Comparison of ENCODE assay signal across 26 cellular contexts in genomic region chr13:64255988-64256387, GRCh38.
"Had no signal": no experiment of that assay in that cellular context is flagged by ENCODE, and none has a peak within 500 bp of the region (broad histone marks: within the 10 kb centered on the region; RNA-seq: fewer than 3 reads in every experiment).

No MANE protein-coding gene starts in this region.

- H3K9me3 ChIP-seq: pancreas, prostate gland, sigmoid colon, suprapubic skin, thoracic aorta, upper lobe of right lung had no signal

- H3K27ac ChIP-seq: left lung, lower lobe of right lung, pancreas, prostate gland, sigmoid colon, spleen, suprapubic skin, thoracic aorta, tibial artery, upper lobe of right lung had no signal

- H3K4me3 ChIP-seq: left lung, lower lobe of right lung, pancreas, prostate gland, sigmoid colon, spleen, suprapubic skin, thoracic aorta, tibial artery, upper lobe of right lung had no signal

- FAIRE-seq: islet of Langerhans, pancreas, urothelium cell line had no signal

- H3K36me3 ChIP-seq: left lung, lower lobe of right lung, pancreas, prostate gland, sigmoid colon, spleen, suprapubic skin, thoracic aorta, tibial artery, upper lobe of right lung had no signal

- ATAC-seq: left colon; left lung; lower lobe of right lung; naive thymus-derived CD8-positive, alpha-beta T cell; pancreas; right cardiac atrium; stimulated activated effector memory CD8-positive, alpha-beta T cell treated with anti-CD3 and anti-CD28 coated beads, Interleukin-12 subunit alpha, Interleukin-12 subunit beta, amount 100 ng/mL, for 72 hours; upper lobe of right lung had no signal

- H3K27me3 ChIP-seq: left lung, pancreas, sigmoid colon, spleen, suprapubic skin, tibial artery, upper lobe of right lung had no signal

- DNase-seq: immature natural killer cell; kidney; left colon; left lung; lower lobe of right lung; mammary epithelial cell; mesenchymal stem cell; naive thymus-derived CD8-positive, alpha-beta T cell; nucleus accumbens; pancreas; posterior cingulate gyrus; right cardiac atrium; sigmoid colon; small intestine; spleen; stimulated activated CD4-positive, alpha-beta T cell treated with anti-CD3 and anti-CD28 coated beads, Interleukin-4, amount 100 ng/mL, for 24 hours; stimulated activated naive CD4-positive, alpha-beta T cell; tibial artery; trophoblast cell; upper lobe of right lung had no signal

- H3K4me1 ChIP-seq: left lung, lower lobe of right lung, pancreas, prostate gland, sigmoid colon, spleen, suprapubic skin, tibial artery, upper lobe of right lung had no signal
